Comparison of ENCODE assay signal across 8 cellular contexts in genomic region chrX:154805696-154806091, GRCh38.
DNase-seq lines count a peak whose midpoint lies in the region; ATAC-seq lines count a peak whose summit lies in the region.

No MANE protein-coding gene starts in this region.

- peak overlapping the region; percentile 46 for H3K27ac Mint-ChIP-seq in activated naive CD4-positive, alpha-beta T cell treated with anti-CD3 and anti-CD28 coated beads, Interleukin-2, amount 10 ng/mL, durations not matched to agents 7 days and 5 days
- H3K27ac Mint-ChIP-seq in activated naive CD8-positive, alpha-beta T cell: no peak overlapping the region

- H3K27me3 ChIP-seq in iPS-18a (ENCODE audit: control insufficient read depth, insufficient read depth, low read length) (peaks cover 56% of the 10 kb centered on the region), stomach smooth muscle (ENCODE audit: control insufficient read depth in 1 of 2, insufficient read depth in 2 of 2, low read length in 2 of 2) (no peaks in the 10 kb centered on the region)

- DNase-seq in activated naive CD4-positive, alpha-beta T cell treated with anti-CD3 and anti-CD28 coated beads, Interleukin-2, amount 10 ng/mL, durations not matched to agents 7 days and 5 days: no peak
- DNase-seq in activated naive CD4-positive, alpha-beta T cell (lab: John Stamatoyannopoulos, UW): no peak

- H3K4me3 Mint-ChIP-seq in activated naive CD4-positive, alpha-beta T cell treated with anti-CD3 and anti-CD28 coated beads, Interleukin-2, amount 10 ng/mL, durations not matched to agents 7 days and 5 days: peak overlapping the region; percentile 76
- peak overlapping the region; percentile 80 for H3K4me3 Mint-ChIP-seq in activated naive CD8-positive, alpha-beta T cell

- H3K9me3 Mint-ChIP-seq in activated naive CD4-positive, alpha-beta T cell treated with anti-CD3 and anti-CD28 coated beads, Interleukin-2, amount 10 ng/mL, durations not matched to agents 7 days and 5 days: peaks cover 5% of the 10 kb centered on the region
- H3K9me3 Mint-ChIP-seq in activated naive CD8-positive, alpha-beta T cell (ENCODE audit: low read depth): no peaks in the 10 kb centered on the region

- H3K27me3 Mint-ChIP-seq in activated naive CD4-positive, alpha-beta T cell treated with anti-CD3 and anti-CD28 coated beads, Interleukin-2, amount 10 ng/mL, durations not matched to agents 7 days and 5 days: peaks cover 9% of the 10 kb centered on the region
- H3K27me3 Mint-ChIP-seq in activated naive CD8-positive, alpha-beta T cell: no peaks in the 10 kb centered on the region

- no peaks in the 10 kb centered on the region for H3K36me3 Mint-ChIP-seq in activated naive CD4-positive, alpha-beta T cell treated with anti-CD3 and anti-CD28 coated beads, Interleukin-2, amount 10 ng/mL, durations not matched to agents 7 days and 5 days
- H3K36me3 Mint-ChIP-seq in activated naive CD8-positive, alpha-beta T cell: no peaks in the 10 kb centered on the region

- H3K4me3 ChIP-seq in iPS-18a (ENCODE audit: low read length): peak overlapping the region; percentile 52
- peak overlapping the region; percentile 62 to 77 for H3K4me3 ChIP-seq in stomach smooth muscle (ENCODE audit: low read length in 2 of 2)

- H3K27ac ChIP-seq in iPS-18a (ENCODE audit: low read length): no peak overlapping the region
- peak overlapping the region; percentile 62 for H3K27ac ChIP-seq in stomach smooth muscle (ENCODE audit: low read length)

- H3K36me3 ChIP-seq in iPS-18a (ENCODE audit: control insufficient read depth, low read depth, low read length) (no peaks in the 10 kb centered on the region), stomach smooth muscle (ENCODE audit: control insufficient read depth in 2 of 2, insufficient read depth in 2 of 2, low read length in 2 of 2) (no peaks in the 10 kb centered on the region)

- H3K9ac ChIP-seq in iPS-18a (ENCODE audit: low read length): peak overlapping the region; percentile 17
- H3K9ac ChIP-seq in stomach smooth muscle (ENCODE audit: low read length in 2 of 2): peak overlapping the region; percentile 36 to 59

- H3K4me1 Mint-ChIP-seq in activated naive CD4-positive, alpha-beta T cell treated with anti-CD3 and anti-CD28 coated beads, Interleukin-2, amount 10 ng/mL, durations not matched to agents 7 days and 5 days: peaks cover 52% of the 10 kb centered on the region
- peaks cover 40% of the 10 kb centered on the region for H3K4me1 Mint-ChIP-seq in activated naive CD8-positive, alpha-beta T cell (ENCODE audit: low read depth)

- H3K4me1 ChIP-seq in iPS-18a (ENCODE audit: control insufficient read depth, low read depth, low read length) (peaks cover 5% of the 10 kb centered on the region), stomach smooth muscle (ENCODE audit: control insufficient read depth, insufficient read depth, low read length) (peaks cover 10% of the 10 kb centered on the region)

- ATAC-seq in GM19395 (IDR thresholded peaks at IDR 0.05; ENCODE audit: unreplicated experiment) (no peak), GM21526 (IDR thresholded peaks at IDR 0.05; ENCODE audit: low FRiP score, unreplicated experiment) (no peak), GM21390 (IDR thresholded peaks at IDR 0.05; ENCODE audit: unreplicated experiment) (no peak)

- CTCF ChIA-PET in activated naive CD4-positive, alpha-beta T cell treated with anti-CD3 and anti-CD28 coated beads, Interleukin-2, amount 10 ng/mL, durations not matched to agents 7 days and 5 days (lab: Charles Lee): interaction anchor here (1.0 kb wide), 1 partner anchor 57 kb away, joined by 5 read pairs; no protein-coding TSS in a partner anchor

- H3K9me3 ChIP-seq in iPS-18a (ENCODE audit: control insufficient read depth, low read depth, low read length) (peaks cover 3% of the 10 kb centered on the region), stomach smooth muscle (ENCODE audit: control insufficient read depth in 2 of 2, low read length in 2 of 2) (no peaks in the 10 kb centered on the region)
